11 cellular contexts compared by ENCODE assay signal in the genomic region with DNA sequence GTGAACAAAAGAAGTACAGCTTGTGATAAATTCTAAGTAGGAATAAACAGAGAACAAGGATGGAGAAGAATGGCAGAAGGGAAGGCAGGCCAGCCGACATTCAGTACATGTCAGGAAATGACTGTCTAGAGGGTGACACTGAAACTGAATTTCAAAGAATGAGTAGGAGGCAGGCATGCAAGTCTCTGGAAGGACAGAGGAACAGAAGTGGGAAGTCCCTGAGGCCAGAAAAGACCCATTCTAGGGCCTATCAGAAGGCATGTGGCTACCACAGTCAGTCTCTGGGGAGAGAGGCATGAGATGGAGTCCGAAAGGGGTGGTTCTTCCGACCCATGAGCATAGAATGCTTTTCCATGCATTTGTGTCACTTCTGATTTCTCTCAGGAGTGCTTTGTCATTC.
DNase-seq lines count a peak whose midpoint lies in the region; ATAC-seq and TF ChIP-seq lines count a peak whose summit lies in the region.
"Had no signal": no experiment of that assay in that cellular context is flagged by ENCODE, and none has a peak within 500 bp of the region (broad histone marks: within the 10 kb centered on the region; RNA-seq: fewer than 3 reads in every experiment).

No MANE protein-coding gene starts in this region.

- no peak overlapping the region for H3K4me3 Mint-ChIP-seq in stimulated activated memory B cell treated with anti-CD40 and anti-IgM and Interleukin-4, amounts not matched to agents 10 μg/mL and 1 μg/mL and 100 μg/mL, for 72 hours
- H3K4me3 Mint-ChIP-seq in activated naive CD4-positive, alpha-beta T cell treated with anti-CD3 and anti-CD28 coated beads for 36 hours: no peak overlapping the region
- H3K4me3 Mint-ChIP-seq: immature natural killer cell had no signal

- H3K36me3 ChIP-seq in SK-N-SH (replicated peaks in 1 of 2; ENCODE audit: control insufficient read depth in 1 of 2, insufficient read depth in 2 of 2, low read length in 1 of 2) (no peaks in the 10 kb centered on the region), right lobe of liver (no peaks in the 10 kb centered on the region)
- H3K36me3 ChIP-seq: neutrophil had no signal

- no peaks in the 10 kb centered on the region for H3K36me3 Mint-ChIP-seq in stimulated activated memory B cell treated with anti-CD40 and anti-IgM and Interleukin-4, amounts not matched to agents 10 μg/mL and 1 μg/mL and 100 μg/mL, for 72 hours
- no peaks in the 10 kb centered on the region for H3K36me3 Mint-ChIP-seq in activated naive CD4-positive, alpha-beta T cell treated with anti-CD3 and anti-CD28 coated beads for 36 hours (ENCODE audit: low read depth)
- H3K36me3 Mint-ChIP-seq: immature natural killer cell had no signal

- H3K9me3 Mint-ChIP-seq in stimulated activated memory B cell treated with anti-CD40 and anti-IgM and Interleukin-4, amounts not matched to agents 10 μg/mL and 1 μg/mL and 100 μg/mL, for 72 hours: no peaks in the 10 kb centered on the region
- H3K9me3 Mint-ChIP-seq in activated naive CD4-positive, alpha-beta T cell treated with anti-CD3 and anti-CD28 coated beads for 36 hours: no peaks in the 10 kb centered on the region

- H3K9ac ChIP-seq in SK-N-SH: no peak overlapping the region

- no peak for TF ChIP-seq POLR2A in right lobe of liver (IDR thresholded peaks at IDR 0.05)

- H3K27ac ChIP-seq in SK-N-SH (ENCODE audit: low read depth in 2 of 2, low read length in 1 of 2): no peak overlapping the region
- H3K27ac ChIP-seq in right lobe of liver: no peak overlapping the region
- H3K27ac ChIP-seq: epithelial cell of prostate, neutrophil had no signal

- no peak overlapping the region for H3K27ac Mint-ChIP-seq in stimulated activated memory B cell treated with anti-CD40 and anti-IgM and Interleukin-4, amounts not matched to agents 10 μg/mL and 1 μg/mL and 100 μg/mL, for 72 hours
- H3K27ac Mint-ChIP-seq in activated naive CD4-positive, alpha-beta T cell treated with anti-CD3 and anti-CD28 coated beads for 36 hours: no peak overlapping the region
- H3K27ac Mint-ChIP-seq: immature natural killer cell had no signal

- peak; percentile 98 for ATAC-seq in GM18907 (IDR thresholded peaks at IDR 0.05; ENCODE audit: unreplicated experiment)
- peak; percentile 93 for ATAC-seq in GM21737 (IDR thresholded peaks at IDR 0.05; ENCODE audit: unreplicated experiment)
- ATAC-seq in HG03280 (IDR thresholded peaks at IDR 0.05; ENCODE audit: unreplicated experiment): peak; percentile 71
- ATAC-seq in stimulated activated memory B cell treated with anti-CD40 and anti-IgM and Interleukin-4, amounts not matched to agents 10 μg/mL and 1 μg/mL and 100 μg/mL, for 72 hours: peak; percentile 85
- ATAC-seq in right lobe of liver: no peak

- TF ChIP-seq EP300 in SK-N-SH (IDR thresholded peaks at IDR 0.05; ENCODE audit: borderline replicate concordance in 1 of 2, low read depth in 1 of 2, low read length in 1 of 2): no peak

- 48% methylated on average over 3 of the region's 3 CpGs for WGBS in SK-N-SH (ENCODE audit: low lambda C conversion rate)
- 30% methylated on average over 1 of the region's 3 CpGs for WGBS in right lobe of liver (ENCODE audit: insufficient coverage, low coverage, low lambda C conversion rate, missing lambda C conversion rate)

- no peak for TF ChIP-seq RAD21 in SK-N-SH (IDR thresholded peaks at IDR 0.05; ENCODE audit: low read length)

- H3K27me3 ChIP-seq in SK-N-SH (ENCODE audit: insufficient read depth) (no peaks in the 10 kb centered on the region), right lobe of liver (no peaks in the 10 kb centered on the region)
- H3K27me3 ChIP-seq: neutrophil had no signal

- peaks cover 11% of the 10 kb centered on the region for H3K4me1 Mint-ChIP-seq in stimulated activated memory B cell treated with anti-CD40 and anti-IgM and Interleukin-4, amounts not matched to agents 10 μg/mL and 1 μg/mL and 100 μg/mL, for 72 hours
- peaks cover 7% of the 10 kb centered on the region for H3K4me1 Mint-ChIP-seq in activated naive CD4-positive, alpha-beta T cell treated with anti-CD3 and anti-CD28 coated beads for 36 hours (ENCODE audit: low read depth)
- H3K4me1 Mint-ChIP-seq: immature natural killer cell had no signal

- H3K4me1 ChIP-seq in SK-N-SH (ENCODE audit: control insufficient read depth in 1 of 2, insufficient read depth in 2 of 2, low read depth in 1 of 2, low read length in 1 of 2): no peaks in the 10 kb centered on the region
- H3K4me1 ChIP-seq in right lobe of liver: no peaks in the 10 kb centered on the region

- H3K4me3 ChIP-seq in SK-N-SH (ENCODE audit: low read depth in 2 of 2, low read length in 1 of 2) (no peak overlapping the region), right lobe of liver (no peak overlapping the region)

- no peaks in the 10 kb centered on the region for H3K79me2 ChIP-seq in SK-N-SH (ENCODE audit: insufficient read depth)

- no peaks in the 10 kb centered on the region for H4K20me1 ChIP-seq in SK-N-SH (ENCODE audit: insufficient read depth)

- CTCF ChIA-PET in SK-N-SH (lab: Yijun Ruan, JAX): interaction anchor here (1.5 to 4.0 kb wide), 3 partner anchors 9 to 784 kb away, joined by 4 to 20 read pairs (median 6); no protein-coding TSS in a partner anchor
- CTCF ChIA-PET in activated naive CD4-positive, alpha-beta T cell treated with anti-CD3 and anti-CD28 coated beads for 36 hours (lab: Charles Lee): no interaction called here

- intact Hi-C loops in right lobe of liver (cut with DNase I): loop anchor here in 1 of 2 donors (10.0 kb wide), 1 partner anchor 395 kb away; no protein-coding TSS in a partner anchor
- intact Hi-C loops in activated naive CD4-positive, alpha-beta T cell treated with anti-CD3 and anti-CD28 coated beads for 36 hours (cut with micrococcal nuclease): no loop called here

- no peak overlapping the region for H3K4me2 ChIP-seq in SK-N-SH

- H3F3A ChIP-seq in SK-N-SH (replicated peaks; ENCODE audit: insufficient read depth): no peaks in the 10 kb centered on the region

- no peaks in the 10 kb centered on the region for H3K27me3 Mint-ChIP-seq in stimulated activated memory B cell treated with anti-CD40 and anti-IgM and Interleukin-4, amounts not matched to agents 10 μg/mL and 1 μg/mL and 100 μg/mL, for 72 hours
- no peaks in the 10 kb centered on the region for H3K27me3 Mint-ChIP-seq in activated naive CD4-positive, alpha-beta T cell treated with anti-CD3 and anti-CD28 coated beads for 36 hours (ENCODE audit: low read depth)

- POLR2A ChIA-PET in SK-N-SH (lab: Yijun Ruan, JAX): no interaction called here

- H3K9me3 ChIP-seq in SK-N-SH (no peaks in the 10 kb centered on the region), right lobe of liver (no peaks in the 10 kb centered on the region)
- H3K9me3 ChIP-seq: neutrophil had no signal

- no peaks in the 10 kb centered on the region for H3K9me2 ChIP-seq in SK-N-SH

- H2AFZ ChIP-seq in SK-N-SH (ENCODE audit: low read depth): no peak overlapping the region

- TF ChIP-seq CTCF in SK-N-SH (IDR thresholded peaks at IDR 0.05): no peak
- TF ChIP-seq CTCF in right lobe of liver (IDR thresholded peaks at IDR 0.05): no peak

- DNase-seq in SK-N-SH (no peak), right lobe of liver (no peak), NCI-H1048 (lab: John Stamatoyannopoulos, UW) (no peak)
- DNase-seq in activated naive CD4-positive, alpha-beta T cell treated with anti-CD3 and anti-CD28 coated beads for 36 hours: no peak
- DNase-seq: immature natural killer cell had no signal

TF ChIP-seq in SK-N-SH, 30 proteins besides CTCF, POLR2A, EP300 and RAD21:
- TF ChIP-seq SIN3A (IDR thresholded peaks at IDR 0.05; ENCODE audit: borderline replicate concordance, low read depth, low read length) (no peak), MEF2A (IDR thresholded peaks at IDR 0.05; ENCODE audit: borderline replicate concordance, low read depth) (no peak), FOXM1 (IDR thresholded peaks at IDR 0.05; ENCODE audit: low read depth) (no peak), EZH2phosphoT487 (IDR thresholded peaks at IDR 0.05; ENCODE audit: borderline replicate concordance, low read depth) (no peak), CHD2 (IDR thresholded peaks at IDR 0.05; ENCODE audit: low read length, partially characterized antibody) (no peak), TEAD4 (IDR thresholded peaks at IDR 0.05; ENCODE audit: borderline replicate concordance, insufficient read depth) (no peak), RCOR1 (IDR thresholded peaks at IDR 0.05; ENCODE audit: low read length) (no peak), RXRA (IDR thresholded peaks at IDR 0.05; ENCODE audit: borderline replicate concordance, low read depth) (no peak)
- TF ChIP-seq, protein P1, sequence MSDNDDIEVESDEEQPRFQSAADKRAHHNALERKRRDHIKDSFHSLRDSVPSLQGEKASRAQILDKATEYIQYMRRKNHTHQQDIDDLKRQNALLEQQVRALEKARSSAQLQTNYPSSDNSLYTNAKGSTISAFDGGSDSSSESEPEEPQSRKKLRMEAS (IDR thresholded peaks at IDR 0.05; ENCODE audit: low read depth): no peak
- TF ChIP-seq, protein P2, sequence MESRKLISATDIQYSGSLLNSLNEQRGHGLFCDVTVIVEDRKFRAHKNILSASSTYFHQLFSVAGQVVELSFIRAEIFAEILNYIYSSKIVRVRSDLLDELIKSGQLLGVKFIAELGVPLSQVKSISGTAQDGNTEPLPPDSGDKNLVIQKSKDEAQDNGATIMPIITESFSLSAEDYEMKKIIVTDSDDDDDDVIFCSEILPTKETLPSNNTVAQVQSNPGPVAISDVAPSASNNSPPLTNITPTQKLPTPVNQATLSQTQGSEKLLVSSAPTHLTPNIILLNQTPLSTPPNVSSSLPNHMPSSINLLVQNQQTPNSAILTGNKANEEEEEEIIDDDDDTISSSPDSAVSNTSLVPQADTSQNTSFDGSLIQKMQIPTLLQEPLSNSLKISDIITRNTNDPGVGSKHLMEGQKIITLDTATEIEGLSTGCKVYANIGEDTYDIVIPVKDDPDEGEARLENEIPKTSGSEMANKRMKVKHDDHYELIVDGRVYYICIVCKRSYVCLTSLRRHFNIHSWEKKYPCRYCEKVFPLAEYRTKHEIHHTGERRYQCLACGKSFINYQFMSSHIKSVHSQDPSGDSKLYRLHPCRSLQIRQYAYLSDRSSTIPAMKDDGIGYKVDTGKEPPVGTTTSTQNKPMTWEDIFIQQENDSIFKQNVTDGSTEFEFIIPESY (IDR thresholded peaks at IDR 0.05; ENCODE audit: borderline replicate concordance, low read depth): no peak

Comparison
In these comparisons a context has a peak if more than half of its experiments do, and no peak if none do; other contexts are left out.
1. ATAC-seq: peak in GM18907 (single experiment), GM21737 (single experiment), HG03280 (single experiment) and stimulated activated memory B cell treated with anti-CD40 and anti-IgM and Interleukin-4, amounts not matched to agents 10 μg/mL and 1 μg/mL and 100 μg/mL, for 72 hours (single experiment); none in right lobe of liver (0 of 4).